In genomic region chr17:60395508-60396065, GRCh38 we compare ENCODE assay signal across 1 cellular context.
TF ChIP-seq lines count a peak whose summit lies in the region.

No MANE protein-coding gene starts in this region.

TF ChIP-seq in GM12878, 131 proteins besides CTCF, POLR2A, EP300 and RAD21 (continued from another document and continues in another):
- TF ChIP-seq DPF2 (IDR thresholded peaks at IDR 0.05) (no peak), USF1 (IDR thresholded peaks at IDR 0.05; ENCODE audit: borderline replicate concordance, extremely low read length, insufficient read depth, low read depth, low read length) (no peak), HSF1 (IDR thresholded peaks at IDR 0.05; ENCODE audit: low read depth, low read length) (no peak), E4F1 (IDR thresholded peaks at IDR 0.05; ENCODE audit: borderline replicate concordance, partially characterized antibody) (no peak), STAT1 (conservative IDR thresholded peaks at IDR 0.05) (no peak), JUND (IDR thresholded peaks at IDR 0.05; ENCODE audit: low read depth, low read length) (0 out of 2 replicates have a peak, but pooled peaks have one; percentile 11), SMAD1 (IDR thresholded peaks at IDR 0.05; ENCODE audit: low read depth, partially characterized antibody) (no peak), CHD4 (IDR thresholded peaks at IDR 0.05) (no peak), PKNOX1 (IDR thresholded peaks at IDR 0.05) (peak; percentile 49), ZNF384 (IDR thresholded peaks at IDR 0.05; ENCODE audit: borderline replicate concordance, low read depth, low read length) (0 out of 2 replicates have a peak, but pooled peaks have one; percentile 21), SMARCA5 (IDR thresholded peaks at IDR 0.05) (no peak), BHLHE40 (IDR thresholded peaks at IDR 0.05; ENCODE audit: borderline replicate concordance in 1 of 2, low read depth in 2 of 2, low read length in 1 of 2) (peak in 1 of 2 experiments; percentile 65; a peak in 2 of 4 replicates), PBX3 (IDR thresholded peaks at IDR 0.05; ENCODE audit: insufficient replicate concordance, low read depth, low read length) (no peak), MTA3 (IDR thresholded peaks at IDR 0.05; ENCODE audit: borderline replicate concordance, low read length) (no peak), BMI1 (IDR thresholded peaks at IDR 0.05; ENCODE audit: borderline replicate concordance) (no peak), ZBED1 (IDR thresholded peaks at IDR 0.05; ENCODE audit: borderline replicate concordance) (no peak), RBBP5 (conservative IDR thresholded peaks at IDR 0.05) (no peak), CREM (IDR thresholded peaks at IDR 0.05; ENCODE audit: low read depth) (0 out of 2 replicates have a peak, but pooled peaks have one; percentile 35), RAD51 (IDR thresholded peaks at IDR 0.05) (no peak), MTA2 (IDR thresholded peaks at IDR 0.05; ENCODE audit: low read depth) (peak; percentile 49; the same call in 1 of the 2 replicates), RELB (IDR thresholded peaks at IDR 0.05; ENCODE audit: low read depth) (peak; percentile 55; the same call in 1 of the 2 replicates), NR2F1 (conservative IDR thresholded peaks at IDR 0.05) (peak; percentile 37; the same call in 1 of the 2 replicates), ATF7 (IDR thresholded peaks at IDR 0.05; ENCODE audit: low read depth) (peak; percentile 82), IKZF1 (conservative IDR thresholded peaks at IDR 0.05) (peak; percentile 29; the same call in 1 of the 2 replicates), GABPA (IDR thresholded peaks at IDR 0.05; ENCODE audit: low read depth) (no peak), ESRRA (IDR thresholded peaks at IDR 0.05; ENCODE audit: low read length) (no peak), STAT3 (IDR thresholded peaks at IDR 0.05; ENCODE audit: low read depth, low read length) (no peak), BRCA1 (IDR thresholded peaks at IDR 0.05; ENCODE audit: low read depth, low read length) (no peak), ATF3 (IDR thresholded peaks at IDR 0.05; ENCODE audit: borderline replicate concordance, extremely low read depth, low read depth, low read length) (no peak), MYB (IDR thresholded peaks at IDR 0.05; ENCODE audit: borderline replicate concordance, low read depth, low read length) (no peak), ATF2 (IDR thresholded peaks at IDR 0.05; ENCODE audit: low read length) (peak; percentile 53; the same call in 1 of the 2 replicates), CBFB (IDR thresholded peaks at IDR 0.05; ENCODE audit: low read depth) (no peak), BCLAF1 (IDR thresholded peaks at IDR 0.05) (no peak), HDAC2 (IDR thresholded peaks at IDR 0.05) (no peak), ZNF592 (IDR thresholded peaks at IDR 0.05) (no peak), POU2F2 (IDR thresholded peaks at IDR 0.05; ENCODE audit: borderline replicate concordance, low read depth, low read length) (no peak), SREBF2 (IDR thresholded peaks at IDR 0.05; ENCODE audit: low read length) (no peak), ETV6 (conservative IDR thresholded peaks at IDR 0.05 in 1 of 2, IDR thresholded peaks at IDR 0.05 in 1 of 2; ENCODE audit: borderline replicate concordance in 1 of 2, low read depth in 1 of 2) (peak in 1 of 2 experiments; percentile 70; a peak in 3 of 4 replicates), ZNF274 (IDR thresholded peaks at IDR 0.05; ENCODE audit: insufficient read depth, insufficient read length) (no peak), YY1 (IDR thresholded peaks at IDR 0.05; ENCODE audit: low read depth, low read length) (no peak), CHD2 (IDR thresholded peaks at IDR 0.05; ENCODE audit: borderline replicate concordance, low read depth, low read length) (no peak), SRF (IDR thresholded peaks at IDR 0.05; ENCODE audit: low read depth in 2 of 2, low read length in 2 of 2) (no peak), KAT2A (conservative IDR thresholded peaks at IDR 0.05; ENCODE audit: control insufficient read depth, low read depth, low read length) (no peak), IRF5 (IDR thresholded peaks at IDR 0.05; ENCODE audit: borderline replicate concordance) (no peak)
